Comparison of ENCODE assay signal across 9 cellular contexts in genomic region chr3:186152889-186153292, GRCh38. TPM values are rescaled to one million over a fixed set of nuclear protein-coding genes. Genes with fewer than 3 reads are reported as not detected.
A peak's percentile ranks its signal among the peaks of the same experiment; 100 is the strongest.
DNase-seq lines count a peak whose midpoint lies in the region; ATAC-seq and TF ChIP-seq lines count a peak whose summit lies in the region.
"Had no signal": no experiment of that assay in that cellular context is flagged by ENCODE, and none has a peak within 500 bp of the region (broad histone marks: within the 10 kb centered on the region; RNA-seq: fewer than 3 reads in every experiment).

No MANE protein-coding gene starts in this region.

- peaks cover 0 to 5% of the 10 kb centered on the region in 2 donors for H3K36me3 Mint-ChIP-seq in activated naive CD4-positive, alpha-beta T cell treated with anti-CD3 and anti-CD28 coated beads, Interleukin-2, amount 50 U/mL, for 72 hours
- H3K36me3 Mint-ChIP-seq in activated naive CD4-positive, alpha-beta T cell treated with anti-CD3 and anti-CD28 coated beads, Interleukin-2, amount 10 ng/mL, durations not matched to agents 7 days and 5 days: no peaks in the 10 kb centered on the region
- peaks cover 3 to 7% of the 10 kb centered on the region in 2 donors for H3K36me3 Mint-ChIP-seq in stimulated activated naive B cell treated with anti-CD40 and anti-IgM and Interleukin-4, amounts not matched to agents 10 μg/mL and 1 μg/mL and 100 μg/mL, for 72 hours
- H3K36me3 Mint-ChIP-seq in activated T-helper 1 cell treated with anti-CD3 and anti-CD28 coated beads, Interleukin-12 subunit alpha, Interleukin-12 subunit beta, Interleukin-2, Interleukin-4 antibody, amounts not matched to agents 30 ng/mL and 10 ng/mL and 1 ng/mL, durations not matched to agents 14 hours and 24 hours and 36 hours (ENCODE audit: low read depth): peaks cover 2% of the 10 kb centered on the region

- no peak overlapping the region for H3K9ac ChIP-seq in OCI-LY1 (ENCODE audit: low read length)

- H4K20me1 ChIP-seq in OCI-LY1 (ENCODE audit: insufficient read depth, low read length): no peaks in the 10 kb centered on the region

- H3K4me1 Mint-ChIP-seq in activated naive CD4-positive, alpha-beta T cell treated with anti-CD3 and anti-CD28 coated beads, Interleukin-2, amount 10 ng/mL, durations not matched to agents 7 days and 5 days: peaks cover 19% of the 10 kb centered on the region
- H3K4me1 Mint-ChIP-seq in stimulated activated naive B cell treated with anti-CD40 and anti-IgM and Interleukin-4, amounts not matched to agents 10 μg/mL and 1 μg/mL and 100 μg/mL, for 72 hours: peaks cover 32 to 44% of the 10 kb centered on the region in 2 donors
- H3K4me1 Mint-ChIP-seq in activated T-helper 1 cell treated with anti-CD3 and anti-CD28 coated beads, Interleukin-12 subunit alpha, Interleukin-12 subunit beta, Interleukin-2, Interleukin-4 antibody, amounts not matched to agents 30 ng/mL and 10 ng/mL and 1 ng/mL, durations not matched to agents 14 hours and 24 hours and 36 hours (ENCODE audit: low read depth): peaks cover 17% of the 10 kb centered on the region

- H2AFZ ChIP-seq in OCI-LY1 (ENCODE audit: low read length): no peak overlapping the region

- H3K27me3 ChIP-seq in OCI-LY1 (ENCODE audit: insufficient read depth, low read length): peaks cover 7% of the 10 kb centered on the region; the same call in 1 of the 2 replicates

- H3K27me3 Mint-ChIP-seq in activated naive CD4-positive, alpha-beta T cell treated with anti-CD3 and anti-CD28 coated beads, Interleukin-2, amount 10 ng/mL, durations not matched to agents 7 days and 5 days: peaks cover 67% of the 10 kb centered on the region
- peaks cover 4 to 5% of the 10 kb centered on the region in 2 donors for H3K27me3 Mint-ChIP-seq in stimulated activated naive B cell treated with anti-CD40 and anti-IgM and Interleukin-4, amounts not matched to agents 10 μg/mL and 1 μg/mL and 100 μg/mL, for 72 hours
- peaks cover 31% of the 10 kb centered on the region for H3K27me3 Mint-ChIP-seq in activated T-helper 1 cell treated with anti-CD3 and anti-CD28 coated beads, Interleukin-12 subunit alpha, Interleukin-12 subunit beta, Interleukin-2, Interleukin-4 antibody, amounts not matched to agents 30 ng/mL and 10 ng/mL and 1 ng/mL, durations not matched to agents 14 hours and 24 hours and 36 hours (ENCODE audit: insufficient read depth)

- peak overlapping the region; percentile 45 for H3K27ac ChIP-seq in OCI-LY1 (ENCODE audit: low read depth, low read length, poor library complexity, severe bottlenecking)

- no peak overlapping the region for H3K4me3 ChIP-seq in OCI-LY1 (ENCODE audit: low read depth, low read length, poor library complexity, severe bottlenecking)

- peaks cover 31% of the 10 kb centered on the region for H3K4me1 ChIP-seq in OCI-LY1 (ENCODE audit: insufficient read depth, low read length, severe bottlenecking)

- no peaks in the 10 kb centered on the region for H3K36me3 ChIP-seq in OCI-LY1 (ENCODE audit: insufficient read depth, low read length)

- no peaks in the 10 kb centered on the region for H3K79me2 ChIP-seq in OCI-LY1 (ENCODE audit: insufficient read depth, low read length)

- no peaks in the 10 kb centered on the region for H3F3A ChIP-seq in OCI-LY1 (ENCODE audit: insufficient read depth, low read length)

- CTCF ChIA-PET in activated naive CD4-positive, alpha-beta T cell treated with anti-CD3 and anti-CD28 coated beads, Interleukin-2, amount 10 ng/mL, durations not matched to agents 7 days and 5 days (lab: Charles Lee): no interaction called here

- no peak for TF ChIP-seq CTCF in OCI-LY1 (IDR thresholded peaks at IDR 0.05; ENCODE audit: low read length)

- DNase-seq in activated naive CD4-positive, alpha-beta T cell treated with anti-CD3 and anti-CD28 coated beads, Interleukin-2, amount 50 U/mL, for 72 hours (ENCODE audit: low spot score in 2 of 2): no peak
- DNase-seq in activated naive CD4-positive, alpha-beta T cell treated with anti-CD3 and anti-CD28 coated beads, Interleukin-2, amount 10 ng/mL, durations not matched to agents 7 days and 5 days: no peak
- DNase-seq in stimulated activated naive B cell treated with anti-CD40 and anti-IgM and Interleukin-4, amounts not matched to agents 10 μg/mL and 1 μg/mL and 100 μg/mL, for 72 hours: peak; percentile 69
- no peak for DNase-seq in mucosa of gallbladder (ENCODE audit: low spot score)
- DNase-seq in activated T-helper 1 cell treated with anti-CD3 and anti-CD28 coated beads, Interleukin-12 subunit alpha, Interleukin-12 subunit beta, Interleukin-2, Interleukin-4 antibody, amounts not matched to agents 30 ng/mL and 10 ng/mL and 1 ng/mL, durations not matched to agents 14 hours and 24 hours and 36 hours (ENCODE audit: low spot score): no peak
- DNase-seq in stimulated activated CD4-positive, alpha-beta T cell treated with anti-CD3 and anti-CD28 coated beads, Interleukin-1b, Interleukin-23, amount 100 ng/mL, for 48 hours: no peak

- peak; percentile 50 to 83 for ATAC-seq in activated naive CD4-positive, alpha-beta T cell treated with anti-CD3 and anti-CD28 coated beads, Interleukin-2, amount 50 U/mL, for 72 hours
- ATAC-seq in HG02970 (IDR thresholded peaks at IDR 0.05; ENCODE audit: low FRiP score, unreplicated experiment): peak; percentile 77
- peak; percentile 93 to 94 for ATAC-seq in stimulated activated naive B cell treated with anti-CD40 and anti-IgM and Interleukin-4, amounts not matched to agents 10 μg/mL and 1 μg/mL and 100 μg/mL, for 72 hours (replicated peaks)

- H3K9me3 Mint-ChIP-seq in activated naive CD4-positive, alpha-beta T cell treated with anti-CD3 and anti-CD28 coated beads, Interleukin-2, amount 50 U/mL, for 72 hours: peaks cover 0 to 4% of the 10 kb centered on the region in 2 donors
- H3K9me3 Mint-ChIP-seq in activated naive CD4-positive, alpha-beta T cell treated with anti-CD3 and anti-CD28 coated beads, Interleukin-2, amount 10 ng/mL, durations not matched to agents 7 days and 5 days: no peaks in the 10 kb centered on the region
- peaks cover 2 to 3% of the 10 kb centered on the region in 2 donors for H3K9me3 Mint-ChIP-seq in stimulated activated naive B cell treated with anti-CD40 and anti-IgM and Interleukin-4, amounts not matched to agents 10 μg/mL and 1 μg/mL and 100 μg/mL, for 72 hours
- no peaks in the 10 kb centered on the region for H3K9me3 Mint-ChIP-seq in activated T-helper 1 cell treated with anti-CD3 and anti-CD28 coated beads, Interleukin-12 subunit alpha, Interleukin-12 subunit beta, Interleukin-2, Interleukin-4 antibody, amounts not matched to agents 30 ng/mL and 10 ng/mL and 1 ng/mL, durations not matched to agents 14 hours and 24 hours and 36 hours
- H3K9me3 Mint-ChIP-seq: T-helper 1 cell treated with Interleukin-12 subunit alpha and Interleukin-12 subunit beta and Interleukin-4 antibody, amounts not matched to agents 30 μg/mL and 1 μg/mL, for 36 hours had no signal

- H3K4me3 Mint-ChIP-seq in activated naive CD4-positive, alpha-beta T cell treated with anti-CD3 and anti-CD28 coated beads, Interleukin-2, amount 10 ng/mL, durations not matched to agents 7 days and 5 days: no peak overlapping the region
- H3K4me3 Mint-ChIP-seq in stimulated activated naive B cell treated with anti-CD40 and anti-IgM and Interleukin-4, amounts not matched to agents 10 μg/mL and 1 μg/mL and 100 μg/mL, for 72 hours: peak overlapping the region in 1 of 2 donors; percentile 54
- H3K4me3 Mint-ChIP-seq in activated T-helper 1 cell treated with anti-CD3 and anti-CD28 coated beads, Interleukin-12 subunit alpha, Interleukin-12 subunit beta, Interleukin-2, Interleukin-4 antibody, amounts not matched to agents 30 ng/mL and 10 ng/mL and 1 ng/mL, durations not matched to agents 14 hours and 24 hours and 36 hours: no peak overlapping the region
- H3K4me3 Mint-ChIP-seq: T-helper 1 cell treated with Interleukin-12 subunit alpha and Interleukin-12 subunit beta and Interleukin-4 antibody, amounts not matched to agents 30 μg/mL and 1 μg/mL, for 36 hours had no signal

- H3K27ac Mint-ChIP-seq in activated naive CD4-positive, alpha-beta T cell treated with anti-CD3 and anti-CD28 coated beads, Interleukin-2, amount 50 U/mL, for 72 hours: peak overlapping the region in 1 of 2 donors; percentile 68
- no peak overlapping the region for H3K27ac Mint-ChIP-seq in activated naive CD4-positive, alpha-beta T cell treated with anti-CD3 and anti-CD28 coated beads, Interleukin-2, amount 10 ng/mL, durations not matched to agents 7 days and 5 days
- H3K27ac Mint-ChIP-seq in stimulated activated naive B cell treated with anti-CD40 and anti-IgM and Interleukin-4, amounts not matched to agents 10 μg/mL and 1 μg/mL and 100 μg/mL, for 72 hours: peak overlapping the region; percentile 90
- no peak overlapping the region for H3K27ac Mint-ChIP-seq in activated T-helper 1 cell treated with anti-CD3 and anti-CD28 coated beads, Interleukin-12 subunit alpha, Interleukin-12 subunit beta, Interleukin-2, Interleukin-4 antibody, amounts not matched to agents 30 ng/mL and 10 ng/mL and 1 ng/mL, durations not matched to agents 14 hours and 24 hours and 36 hours
- H3K27ac Mint-ChIP-seq: T-helper 1 cell treated with Interleukin-12 subunit alpha and Interleukin-12 subunit beta and Interleukin-4 antibody, amounts not matched to agents 30 μg/mL and 1 μg/mL, for 36 hours had no signal

- no peaks in the 10 kb centered on the region; the same call in 1 of the 2 replicates for H3K9me2 ChIP-seq in OCI-LY1 (ENCODE audit: low read depth, low read length)

- intact Hi-C loops in activated T-helper 1 cell treated with anti-CD3 and anti-CD28 coated beads, Interleukin-12 subunit alpha, Interleukin-12 subunit beta, Interleukin-2, Interleukin-4 antibody, amounts not matched to agents 30 ng/mL and 10 ng/mL and 1 ng/mL, durations not matched to agents 14 hours and 24 hours and 36 hours (cut with micrococcal nuclease): loop anchor here (1.0 kb wide), 1 partner anchor 44 kb away; the partner anchor contains the start of gene ETV5

- no peaks in the 10 kb centered on the region for H3K9me3 ChIP-seq in OCI-LY1 (ENCODE audit: low read length)

- H3K4me2 ChIP-seq in OCI-LY1 (ENCODE audit: low read length): peak overlapping the region; percentile 3; the same call in 1 of the 2 replicates

RNA-seq across cellular contexts. Expression of gene ETV5, which starts 44.0 kb away (rescaled TPM):
- 1 to 10 TPM; 1.5 to 3.5 TPM for total RNA-seq in activated naive CD4-positive, alpha-beta T cell treated with anti-CD3 and anti-CD28 coated beads, Interleukin-2, amount 50 U/mL, for 72 hours
- total RNA-seq in mucosa of gallbladder: 23.4 TPM
- total RNA-seq in activated T-helper 1 cell treated with anti-CD3 and anti-CD28 coated beads, Interleukin-12 subunit alpha, Interleukin-12 subunit beta, Interleukin-2, Interleukin-4 antibody, amounts not matched to agents 30 ng/mL and 10 ng/mL and 1 ng/mL, durations not matched to agents 14 hours and 24 hours and 36 hours: 3.3 and 3.6 TPM in 2 replicates
